In genomic region chr7:3300221-3300650, GRCh38 we compare ENCODE assay signal across 8 cellular contexts. TPM values are rescaled to one million over a fixed set of nuclear protein-coding genes. Genes with fewer than 3 reads are reported as not detected.
DNase-seq lines count a peak whose midpoint lies in the region; ATAC-seq and TF ChIP-seq lines count a peak whose summit lies in the region.

No MANE protein-coding gene starts in this region.

- 3 to 7% (median 4%) methylated on average over 7 to 20 of the region's 20 CpGs for WGBS in heart left ventricle, 4 donors
- 4 to 6% methylated on average over 20 of the region's 20 CpGs for WGBS in lung, 2 donors
- WGBS in aorta, 2 donors, result 1 to 3% methylated on average over 20 of the region's 20 CpGs

- no peak overlapping the region for H3K27ac ChIP-seq in heart left ventricle
- H3K27ac ChIP-seq in lung (ENCODE audit: low read depth in 1 of 2, low read length in 1 of 2), result no peak overlapping the region
- no peak overlapping the region for H3K27ac ChIP-seq in aorta (ENCODE audit: low read depth in 1 of 2, low read length in 2 of 2)

- no peak for TF ChIP-seq CTCF in heart left ventricle (IDR thresholded peaks at IDR 0.05)
- TF ChIP-seq CTCF in astrocyte of the spinal cord (IDR thresholded peaks at IDR 0.05; ENCODE audit: low read depth, low read length), result no peak
- no peak for TF ChIP-seq CTCF in lung (IDR thresholded peaks at IDR 0.05; ENCODE audit: control extremely low read depth, extremely low read depth)

- peaks cover 0 to 19% (median 10%) of the 10 kb centered on the region in 12 donors for H3K4me1 ChIP-seq in heart left ventricle
- H3K4me1 ChIP-seq in lung (ENCODE audit: control insufficient read depth in 2 of 2, insufficient read depth in 2 of 2, low read length in 2 of 2), result peaks cover 0 to 8% of the 10 kb centered on the region in 2 donors
- peaks cover 2 to 4% of the 10 kb centered on the region in 2 donors for H3K4me1 ChIP-seq in aorta (ENCODE audit: control insufficient read depth in 1 of 2, insufficient read depth in 2 of 2, low read length in 2 of 2)

- in situ Hi-C loops in astrocyte of the spinal cord (cut with HindIII; ENCODE audit: low sequenced_read_pairs), result no loop called here

- ATAC-seq in heart left ventricle (peak in 1 of 4 donors; percentile 4), left cardiac atrium (no peak), lung (ENCODE audit: insufficient read depth, low FRiP score) (peak; percentile 3), aorta (ENCODE audit: low FRiP score) (peak; percentile 16), GM21723 (IDR thresholded peaks at IDR 0.05; ENCODE audit: unreplicated experiment) (no peak), HG03135 (IDR thresholded peaks at IDR 0.05; ENCODE audit: unreplicated experiment) (no peak)

- peak overlapping the region; percentile 24 to 84 (median 51) for H3K4me3 ChIP-seq in heart left ventricle
- H3K4me3 ChIP-seq in astrocyte of the spinal cord (ENCODE audit: low read depth, low read length), result peak overlapping the region; percentile 41
- no peak overlapping the region for H3K4me3 ChIP-seq in lung
- H3K4me3 ChIP-seq in aorta (ENCODE audit: low read length in 2 of 2), result peak overlapping the region; percentile 21 to 25

- H3K9me3 ChIP-seq in heart left ventricle (no peaks in the 10 kb centered on the region), lung (ENCODE audit: control insufficient read depth in 2 of 2, insufficient read depth in 1 of 2, low read length in 1 of 2) (no peaks in the 10 kb centered on the region), aorta (ENCODE audit: control insufficient read depth, low read length) (no peaks in the 10 kb centered on the region)

- H3K36me3 ChIP-seq in heart left ventricle (no peaks in the 10 kb centered on the region), lung (ENCODE audit: control insufficient read depth in 2 of 2, insufficient read depth in 2 of 2, low read length in 2 of 2) (no peaks in the 10 kb centered on the region), aorta (ENCODE audit: control insufficient read depth in 1 of 2, insufficient read depth in 2 of 2, low read length in 1 of 2) (no peaks in the 10 kb centered on the region)

- intact Hi-C loops in heart left ventricle (cut with DNase I) (loop anchor here in 9 of 10 donors (5.0 to 10.0 kb wide), 5 partner anchors 65 to 597 kb away; no protein-coding TSS in a partner anchor), left cardiac atrium (cut with DNase I) (loop anchor here in 1 of 2 donors (5.0 to 10.0 kb wide), 2 partner anchors 375 to 597 kb away; no protein-coding TSS in a partner anchor), aorta (cut with DNase I) (loop anchor here in 1 of 2 donors (2.0 to 5.0 kb wide), 2 partner anchors 411 to 597 kb away; no protein-coding TSS in a partner anchor)

- H3K27me3 ChIP-seq in heart left ventricle (peaks cover 0 to 38% (median 5%) of the 10 kb centered on the region in 9 donors), lung (ENCODE audit: control insufficient read depth, insufficient read depth) (peaks cover 2% of the 10 kb centered on the region), aorta (ENCODE audit: control insufficient read depth in 1 of 2, insufficient read depth in 2 of 2, low read length in 1 of 2) (no peaks in the 10 kb centered on the region)

- DNase-seq in heart left ventricle, result peak in 1 of 5 donors; percentile 31
- DNase-seq in left cardiac atrium, result no peak
- no peak for DNase-seq in astrocyte of the spinal cord (ENCODE audit: low read depth, low spot score)
- no peak for DNase-seq in lung (ENCODE audit: low spot score)
- peak in 1 of 2 donors; percentile 75 for DNase-seq in aorta
- no peak for DNase-seq in activated CD4-positive, CD25-positive, alpha-beta regulatory T cell (lab: John Stamatoyannopoulos, UW)

- no peak for TF ChIP-seq POLR2A in heart left ventricle (IDR thresholded peaks at IDR 0.05)

RNA-seq across cellular contexts. Expression of gene SDK1, which starts 0.8 kb away (rescaled TPM):
- 1 to 10 TPM; 2.2 to 5.8 (median 3.6) TPM for total RNA-seq in heart left ventricle
- 1 to 10 TPM; 2.2 to 3.3 TPM for polyA plus RNA-seq in heart left ventricle
- total RNA-seq in left cardiac atrium, result 1 to 10 TPM; 2.0 to 2.8 TPM
- 10 to 100 TPM; 21.0 to 30.1 TPM for total RNA-seq in lung
- 1 to 10 TPM; 3.7 to 4.3 TPM for polyA plus RNA-seq in lung
- total RNA-seq in aorta, result 10 to 100 TPM; 20.0 to 46.3 TPM
- 1 to 10 TPM; 1.9 to 4.8 TPM for polyA plus RNA-seq in aorta

Comparison
In these comparisons a context has a peak if more than half of its experiments do, and no peak if none do; other contexts are left out.
1. ATAC-seq: peak in lung (single experiment) and aorta (single experiment); none in left cardiac atrium (0 of 2), GM21723 (single experiment) and HG03135 (single experiment).